In genomic region chr14:61531741-61532505, GRCh38 we compare ENCODE assay signal across 15 cellular contexts.
DNase-seq lines count a peak whose midpoint lies in the region; ATAC-seq, FAIRE-seq and TF ChIP-seq lines count a peak whose summit lies in the region.
"Had no signal": no experiment of that assay in that cellular context is flagged by ENCODE, and none has a peak within 500 bp of the region (broad histone marks: within the 10 kb centered on the region; RNA-seq: fewer than 3 reads in every experiment).

No MANE protein-coding gene starts in this region.

- H2AFZ ChIP-seq in OCI-LY7 (ENCODE audit: low read length), result peak overlapping the region; percentile 8; the same call in 1 of the 2 replicates

- no peak overlapping the region for H3K4me2 ChIP-seq in OCI-LY7 (ENCODE audit: low read length)
- H3K4me2 ChIP-seq: KMS-11 had no signal

- H3K9me3 Mint-ChIP-seq in CD8-positive, alpha-beta T cell, result no peaks in the 10 kb centered on the region

- H3K27me3 ChIP-seq in CD8-positive, alpha-beta T cell (ENCODE audit: insufficient read depth, low read length), result no peaks in the 10 kb centered on the region
- H3K27me3 ChIP-seq in colonic mucosa (no peaks in the 10 kb centered on the region), pancreas (no peaks in the 10 kb centered on the region)
- H3K27me3 ChIP-seq: cardiac muscle cell, SJSA1, testis had no signal

- WGBS in pancreas, 2 donors, result 3 to 8% methylated on average over 4 of the region's 4 CpGs

- DNase-seq in CD8-positive, alpha-beta T cell, result no peak
- DNase-seq in OCI-LY7 (ENCODE audit: low spot score) (no peak), colonic mucosa (peak; percentile 55), pancreas (peak in 1 of 6 donors; percentile 48), epidermal melanocyte (ENCODE audit: insufficient read length, low spot score) (no peak)
- DNase-seq: activated naive CD4-positive, alpha-beta T cell; DMS79 treated with DMSO at 0.1 percent for 48 hours; foreskin fibroblast; NCI-H1417; testis had no signal

- H3K27me3 Mint-ChIP-seq in CD8-positive, alpha-beta T cell (ENCODE audit: low read depth), result no peaks in the 10 kb centered on the region

- H3K9ac ChIP-seq in colonic mucosa (ENCODE audit: low read depth in 2 of 2, low read length in 2 of 2), result peak overlapping the region in 1 of 2 donors; percentile 42
- H3K9ac ChIP-seq: KMS-11 had no signal

- BruUV-seq in OCI-LY7 (replicated peaks; lab: Mats Ljungman, UMichigan), result no TSS peak

- peaks cover 63% of the 10 kb centered on the region for H3K36me3 ChIP-seq in CD8-positive, alpha-beta T cell (ENCODE audit: insufficient read depth, low read length)
- H3K36me3 ChIP-seq in OCI-LY7 (ENCODE audit: insufficient read depth, low read length), result no peaks in the 10 kb centered on the region
- H3K36me3 ChIP-seq in colonic mucosa, result no peaks in the 10 kb centered on the region
- H3K36me3 ChIP-seq in pancreas, result no peaks in the 10 kb centered on the region
- H3K36me3 ChIP-seq: cardiac muscle cell, SJSA1 had no signal

- no peak for FAIRE-seq in pancreas (lab: Jason Lieb, UNC)

- no peak overlapping the region for H3K4me3 Mint-ChIP-seq in CD8-positive, alpha-beta T cell

- peak overlapping the region; percentile 64 for H3K27ac Mint-ChIP-seq in CD8-positive, alpha-beta T cell

- H3K9me3 ChIP-seq in CD8-positive, alpha-beta T cell (ENCODE audit: low read length), result no peaks in the 10 kb centered on the region
- H3K9me3 ChIP-seq in OCI-LY7 (ENCODE audit: low read length) (no peaks in the 10 kb centered on the region), colonic mucosa (no peaks in the 10 kb centered on the region), pancreas (no peaks in the 10 kb centered on the region)
- H3K9me3 ChIP-seq: SJSA1, testis had no signal

- H3K9me2 ChIP-seq in OCI-LY7 (ENCODE audit: insufficient read depth, low read length), result no peaks in the 10 kb centered on the region

- peaks cover 71% of the 10 kb centered on the region for H3K4me1 Mint-ChIP-seq in CD8-positive, alpha-beta T cell (ENCODE audit: low read depth)

- POLR2A ChIA-PET in CD8-positive, alpha-beta T cell (lab: Charles Lee), result no interaction called here
- POLR2A ChIA-PET in OCI-LY7 (lab: Charles Lee), result interaction anchor here (0.6 to 1.4 kb wide), 9 partner anchors 8 to 234 kb away, joined by 3 to 8 read pairs (median 3); no protein-coding TSS in a partner anchor

- H3K79me2 ChIP-seq in OCI-LY7 (ENCODE audit: insufficient read depth, low read depth, low read length), result no peaks in the 10 kb centered on the region

- no peak overlapping the region for H3K4me3 ChIP-seq in CD8-positive, alpha-beta T cell (ENCODE audit: low read depth, low read length)
- H3K4me3 ChIP-seq in OCI-LY7 (ENCODE audit: low read depth, low read length, poor library complexity, severe bottlenecking) (no peak overlapping the region), colonic mucosa (no peak overlapping the region), pancreas (no peak overlapping the region)
- H3K4me3 ChIP-seq: cardiac muscle cell, SJSA1, testis had no signal

- H3K27ac ChIP-seq in CD8-positive, alpha-beta T cell (ENCODE audit: low read depth, low read length), result no peak overlapping the region
- no peak overlapping the region for H3K27ac ChIP-seq in OCI-LY7 (ENCODE audit: low read depth, low read length, poor library complexity, severe bottlenecking)
- H3K27ac ChIP-seq in colonic mucosa, result peak overlapping the region; percentile 75
- peak overlapping the region in 3 of 4 donors; percentile 45 to 83 (median 58) for H3K27ac ChIP-seq in pancreas
- H3K27ac ChIP-seq: KMS-11, SJSA1 had no signal

- TF ChIP-seq CTCF in CD8-positive, alpha-beta T cell (IDR thresholded peaks at IDR 0.05), result no peak
- no peak for TF ChIP-seq CTCF in OCI-LY7 (conservative IDR thresholded peaks at IDR 0.05; ENCODE audit: low read length)
- no peak for TF ChIP-seq CTCF in colonic mucosa (IDR thresholded peaks at IDR 0.05)
- no peak for TF ChIP-seq CTCF in pancreas (IDR thresholded peaks at IDR 0.05)

- intact Hi-C loops in CD8-positive, alpha-beta T cell (cut with DNase I, micrococcal nuclease), result loop anchor here in 1 of 2 experiments (5.0 to 10.0 kb wide), 2 partner anchors 70 to 237 kb away; no protein-coding TSS in a partner anchor
- intact Hi-C loops in OCI-LY7 (cut with micrococcal nuclease; ENCODE audit: unreplicated experiment) (no loop called here), colonic mucosa (cut with DNase I) (no loop called here), pancreas (cut with DNase I) (loop anchor here in 1 of 3 donors (10.0 kb wide), 1 partner anchor 47 kb away; no protein-coding TSS in a partner anchor)

- no peaks in the 10 kb centered on the region for H4K20me1 ChIP-seq in OCI-LY7 (ENCODE audit: insufficient read depth, low read length)

- peaks cover 95% of the 10 kb centered on the region for H3K36me3 Mint-ChIP-seq in CD8-positive, alpha-beta T cell

- CTCF ChIA-PET in CD8-positive, alpha-beta T cell (lab: Charles Lee), result interaction anchor here (1.1 kb wide), 1 partner anchor 198 kb away, joined by 4 read pairs; no protein-coding TSS in a partner anchor
- CTCF ChIA-PET in OCI-LY7 (lab: Charles Lee; ENCODE audit: unreplicated experiment), result no interaction called here

- no peaks in the 10 kb centered on the region for H3K4me1 ChIP-seq in CD8-positive, alpha-beta T cell (ENCODE audit: insufficient read depth, low read length)
- H3K4me1 ChIP-seq in OCI-LY7 (ENCODE audit: insufficient read depth, low read length, poor library complexity, severe bottlenecking) (peaks cover 25% of the 10 kb centered on the region), colonic mucosa (peaks cover 21% of the 10 kb centered on the region), pancreas (peaks cover 59 to 69% (median 60%) of the 10 kb centered on the region in 3 donors)

- no peak for ATAC-seq in CD8-positive, alpha-beta T cell
- peak; percentile 33 to 63 (median 39) for ATAC-seq in pancreas
- no peak for ATAC-seq in GM18498 (IDR thresholded peaks at IDR 0.05; ENCODE audit: unreplicated experiment)
- ATAC-seq in HG03378 (IDR thresholded peaks at IDR 0.05; ENCODE audit: unreplicated experiment), result no peak

Comparison
In these comparisons a context has a peak if more than half of its experiments do, and no peak if none do; other contexts are left out.
1. ATAC-seq: peak in pancreas (4 of 4); none in CD8-positive, alpha-beta T cell (single experiment), GM18498 (single experiment) and HG03378 (single experiment).
2. H3K27ac ChIP-seq: peak in colonic mucosa (single experiment) and pancreas (3 of 4); none in CD8-positive, alpha-beta T cell (single experiment) and OCI-LY7 (single experiment).